Comparison of ENCODE assay signal across 35 cellular contexts in the genomic region with DNA sequence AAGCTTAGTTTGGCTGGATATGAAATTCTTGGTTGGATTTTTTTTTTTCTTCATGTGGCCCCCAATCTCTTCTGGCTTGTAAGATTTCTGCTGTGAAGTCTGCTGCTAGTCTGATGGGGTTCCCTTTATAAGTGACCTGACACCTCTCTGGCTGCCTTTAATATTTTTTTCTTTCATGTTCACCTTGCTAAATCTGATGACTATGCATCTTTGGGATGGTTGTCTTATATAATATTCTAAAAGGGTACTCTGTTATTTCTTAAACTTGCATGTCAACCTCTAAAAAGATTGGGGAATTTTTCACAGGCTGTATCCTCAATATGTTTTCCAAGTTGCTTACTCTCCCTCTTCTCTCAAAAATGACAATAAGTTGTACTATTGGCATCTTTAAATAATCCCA.
"Had no signal": no experiment of that assay in that cellular context is flagged by ENCODE, and none has a peak within 500 bp of the region (broad histone marks: within the 10 kb centered on the region; RNA-seq: fewer than 3 reads in every experiment).

No MANE protein-coding gene starts in this region.

- H3K36me3 ChIP-seq: MG63 had no signal

- H3K9me3 ChIP-seq: MG63 had no signal

- H3K27me3 ChIP-seq: MG63 had no signal

- DNase-seq: Karpas-422, Kasumi-1, MG63, MM.1S, MV-4-11, NCI-H1048, NCI-H1092, NCI-H1092 treated with DMSO at 0.1 percent for 48 hours, NCI-H1105, NCI-H1105 treated with DMSO at 0.1 percent for 48 hours, NCI-H1417, NCI-H1417 treated with DMSO at 0.1 percent for 48 hours, NCI-H1436, NCI-H1436 treated with DMSO at 0.1 percent for 48 hours, NCI-H146, NCI-H1694, NCI-H1694 treated with DMSO at 0.1 percent for 48 hours, NCI-H187, NCI-H187 treated with DMSO at 0.1 percent for 48 hours, NCI-H1930, NCI-H2029, NCI-H2029 treated with DMSO at 0.1 percent for 48 hours, NCI-H2081, NCI-H2081 treated with DMSO at 0.1 percent for 48 hours, NCI-H2107, NCI-H2171, NCI-H2171 treated with DMSO at 0.1 percent for 48 hours, NCI-H2227 treated with DMSO at 0.1 percent for 48 hours, NCI-H226, NCI-H345, NCI-H446, NCI-H446 treated with DMSO at 0.1 percent for 48 hours, NCI-H510A, NCI-H510A treated with DMSO at 0.1 percent for 48 hours, NCI-H524 had no signal

- H3K4me3 ChIP-seq: MG63 had no signal
